1 cellular context compared by ENCODE assay signal in genomic region chr13:30307194-30307965, GRCh38.
TF ChIP-seq lines count a peak whose summit lies in the region.

Gene KATNAL1 (minus strand): TSS chr13:30307551. CDS start chr13:30283777, 23,774 bp downstream.

TF ChIP-seq in K562, 482 proteins besides CTCF, POLR2A, EP300 and RAD21 (continued from another document and continues in another):
- TF ChIP-seq, protein P1, sequence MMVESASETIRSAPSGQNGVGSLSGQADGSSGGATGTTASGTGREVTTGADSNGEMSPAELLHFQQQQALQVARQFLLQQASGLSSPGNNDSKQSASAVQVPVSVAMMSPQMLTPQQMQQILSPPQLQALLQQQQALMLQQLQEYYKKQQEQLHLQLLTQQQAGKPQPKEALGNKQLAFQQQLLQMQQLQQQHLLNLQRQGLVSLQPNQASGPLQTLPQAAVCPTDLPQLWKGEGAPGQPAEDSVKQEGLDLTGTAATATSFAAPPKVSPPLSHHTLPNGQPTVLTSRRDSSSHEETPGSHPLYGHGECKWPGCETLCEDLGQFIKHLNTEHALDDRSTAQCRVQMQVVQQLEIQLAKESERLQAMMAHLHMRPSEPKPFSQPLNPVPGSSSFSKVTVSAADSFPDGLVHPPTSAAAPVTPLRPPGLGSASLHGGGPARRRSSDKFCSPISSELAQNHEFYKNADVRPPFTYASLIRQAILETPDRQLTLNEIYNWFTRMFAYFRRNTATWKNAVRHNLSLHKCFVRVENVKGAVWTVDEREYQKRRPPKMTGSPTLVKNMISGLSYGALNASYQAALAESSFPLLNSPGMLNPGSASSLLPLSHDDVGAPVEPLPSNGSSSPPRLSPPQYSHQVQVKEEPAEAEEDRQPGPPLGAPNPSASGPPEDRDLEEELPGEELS (CRISPR knock-in tag; IDR thresholded peaks at IDR 0.05; ENCODE audit: borderline replicate concordance) = no peak
- TF ChIP-seq HEY1 (CRISPR knock-in tag; IDR thresholded peaks at IDR 0.05; ENCODE audit: borderline replicate concordance) (no peak), FUS (optimal IDR thresholded peaks at IDR 0.05; ENCODE audit: low read depth, low read length) (no peak), THRAP3 (IDR thresholded peaks at IDR 0.05; ENCODE audit: borderline replicate concordance) (no peak), ZBTB8A (IDR thresholded peaks at IDR 0.05; ENCODE audit: partially characterized antibody) (no peak), CEBPG (CRISPR knock-in tag; IDR thresholded peaks at IDR 0.05) (no peak), CEBPG (tag; conservative IDR thresholded peaks at IDR 0.05 in 1 of 2, IDR thresholded peaks at IDR 0.05 in 1 of 2) (no peak), ZNF699 (CRISPR knock-in tag; IDR thresholded peaks at IDR 0.05; ENCODE audit: insufficient replicate concordance) (no peak), ZNF764 (CRISPR knock-in tag; IDR thresholded peaks at IDR 0.05; ENCODE audit: low read depth) (no peak), MYNN (IDR thresholded peaks at IDR 0.05) (no peak), MYNN (CRISPR knock-in tag; IDR thresholded peaks at IDR 0.05) (no peak), ZNF263 (CRISPR knock-in tag; IDR thresholded peaks at IDR 0.05; ENCODE audit: borderline replicate concordance) (peak; percentile 7; the same call in 1 of the 2 replicates), PTBP1 (IDR thresholded peaks at IDR 0.05; ENCODE audit: low read depth, low read length) (no peak), GTF2E2 (tag; IDR thresholded peaks at IDR 0.05) (no peak), ZSCAN32 (CRISPR knock-in tag; IDR thresholded peaks at IDR 0.05) (no peak), NFXL1 (CRISPR knock-in tag; IDR thresholded peaks at IDR 0.05) (no peak), ZKSCAN8 (CRISPR knock-in tag; IDR thresholded peaks at IDR 0.05) (no peak), ZNF76 (CRISPR knock-in tag; IDR thresholded peaks at IDR 0.05; ENCODE audit: borderline replicate concordance) (no peak), ZNF583 (CRISPR knock-in tag; IDR thresholded peaks at IDR 0.05) (no peak), RB1 (IDR thresholded peaks at IDR 0.05; ENCODE audit: low read depth) (no peak), TRIM24 (IDR thresholded peaks at IDR 0.05) (no peak), HNRNPH1 (optimal IDR thresholded peaks at IDR 0.05; ENCODE audit: low read depth, low read length) (no peak), SUPT5H (IDR thresholded peaks at IDR 0.05) (peak; percentile 86), NCOA6 (IDR thresholded peaks at IDR 0.05) (no peak), U2AF1 (optimal IDR thresholded peaks at IDR 0.05; ENCODE audit: low read depth, low read length) (no peak), SAFB (IDR thresholded peaks at IDR 0.05; ENCODE audit: borderline replicate concordance, low read depth, low read length) (0 out of 2 replicates have a peak, but pooled peaks have one; percentile 42), POLR2G (IDR thresholded peaks at IDR 0.05; ENCODE audit: low read depth, low read length) (peak; percentile 88), NUFIP1 (IDR thresholded peaks at IDR 0.05; ENCODE audit: partially characterized antibody) (no peak), SP1 (CRISPR knock-in tag; IDR thresholded peaks at IDR 0.05) (no peak), ZNF124 (CRISPR knock-in tag; IDR thresholded peaks at IDR 0.05) (no peak), HMGN3 (IDR thresholded peaks at IDR 0.05; ENCODE audit: borderline replicate concordance, extremely low read depth, insufficient read length, low read depth, low read length) (peak; percentile 27), GTF2F1 (IDR thresholded peaks at IDR 0.05; ENCODE audit: low read depth, low read length) (no peak), HLTF (IDR thresholded peaks at IDR 0.05) (no peak; the same call in 1 of the 2 replicates), ARHGAP35 (IDR thresholded peaks at IDR 0.05; ENCODE audit: partially characterized antibody) (no peak), RBM39 (optimal IDR thresholded peaks at IDR 0.05; ENCODE audit: low read depth, low read length) (no peak), RBM17 (IDR thresholded peaks at IDR 0.05; ENCODE audit: borderline replicate concordance, low read depth, low read length) (no peak), HDAC8 (tag; IDR thresholded peaks at IDR 0.05) (no peak), POLR3G (IDR thresholded peaks at IDR 0.05; ENCODE audit: extremely low read depth, insufficient read length, insufficient replicate concordance) (no peak), KLF6 (CRISPR knock-in tag; IDR thresholded peaks at IDR 0.05; ENCODE audit: borderline replicate concordance) (no peak), RBM25 (IDR thresholded peaks at IDR 0.05; ENCODE audit: low read depth, low read length, severe bottlenecking) (no peak), ZEB2 (IDR thresholded peaks at IDR 0.05) (no peak), CBX2 (IDR thresholded peaks at IDR 0.05; ENCODE audit: insufficient read depth, low read length, poor library complexity, severe bottlenecking) (no peak), MXI1 (IDR thresholded peaks at IDR 0.05; ENCODE audit: low read depth, low read length) (peak; percentile 32; the same call in 1 of the 2 replicates), SOX6 (IDR thresholded peaks at IDR 0.05) (no peak), KDM1A (IDR thresholded peaks at IDR 0.05) (no peak), SREBF1 (IDR thresholded peaks at IDR 0.05; ENCODE audit: borderline replicate concordance, low read depth, low read length) (no peak), NBN (IDR thresholded peaks at IDR 0.05; ENCODE audit: low read depth) (no peak), SMAD1 (IDR thresholded peaks at IDR 0.05; ENCODE audit: low read depth, low read length, partially characterized antibody) (peak; percentile 50), NCOR1 (IDR thresholded peaks at IDR 0.05) (0 out of 2 replicates have a peak, but pooled peaks have one; percentile 3), ZNF780A (CRISPR knock-in tag; IDR thresholded peaks at IDR 0.05) (no peak), SMARCA5 (IDR thresholded peaks at IDR 0.05) (no peak), PRMT5 (CRISPR knock-in tag; IDR thresholded peaks at IDR 0.05) (no peak), TAF9B (IDR thresholded peaks at IDR 0.05; ENCODE audit: partially characterized antibody) (peak; percentile 10), ATF7 (IDR thresholded peaks at IDR 0.05) (peak; percentile 44; the same call in 1 of the 2 replicates), E4F1 (CRISPR knock-in tag; IDR thresholded peaks at IDR 0.05; ENCODE audit: borderline replicate concordance) (no peak), BRD4 (IDR thresholded peaks at IDR 0.05) (no peak; the same call in 1 of the 2 replicates), ESRRA (IDR thresholded peaks at IDR 0.05; ENCODE audit: borderline replicate concordance, low read depth) (no peak; the same call in 1 of the 2 replicates), PHF20 (IDR thresholded peaks at IDR 0.05; ENCODE audit: partially characterized antibody) (no peak), ZBED1 (IDR thresholded peaks at IDR 0.05) (no peak), RCOR1 (IDR thresholded peaks at IDR 0.05; ENCODE audit: borderline replicate concordance in 1 of 2, low read depth in 2 of 2, low read length in 2 of 2) (no peak), ZNF830 (CRISPR knock-in tag; IDR thresholded peaks at IDR 0.05) (no peak)
- TF ChIP-seq, protein P2, sequence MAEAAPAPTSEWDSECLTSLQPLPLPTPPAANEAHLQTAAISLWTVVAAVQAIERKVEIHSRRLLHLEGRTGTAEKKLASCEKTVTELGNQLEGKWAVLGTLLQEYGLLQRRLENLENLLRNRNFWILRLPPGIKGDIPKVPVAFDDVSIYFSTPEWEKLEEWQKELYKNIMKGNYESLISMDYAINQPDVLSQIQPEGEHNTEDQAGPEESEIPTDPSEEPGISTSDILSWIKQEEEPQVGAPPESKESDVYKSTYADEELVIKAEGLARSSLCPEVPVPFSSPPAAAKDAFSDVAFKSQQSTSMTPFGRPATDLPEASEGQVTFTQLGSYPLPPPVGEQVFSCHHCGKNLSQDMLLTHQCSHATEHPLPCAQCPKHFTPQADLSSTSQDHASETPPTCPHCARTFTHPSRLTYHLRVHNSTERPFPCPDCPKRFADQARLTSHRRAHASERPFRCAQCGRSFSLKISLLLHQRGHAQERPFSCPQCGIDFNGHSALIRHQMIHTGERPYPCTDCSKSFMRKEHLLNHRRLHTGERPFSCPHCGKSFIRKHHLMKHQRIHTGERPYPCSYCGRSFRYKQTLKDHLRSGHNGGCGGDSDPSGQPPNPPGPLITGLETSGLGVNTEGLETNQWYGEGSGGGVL (CRISPR knock-in tag; IDR thresholded peaks at IDR 0.05) = no peak
- TF ChIP-seq, protein P3, sequence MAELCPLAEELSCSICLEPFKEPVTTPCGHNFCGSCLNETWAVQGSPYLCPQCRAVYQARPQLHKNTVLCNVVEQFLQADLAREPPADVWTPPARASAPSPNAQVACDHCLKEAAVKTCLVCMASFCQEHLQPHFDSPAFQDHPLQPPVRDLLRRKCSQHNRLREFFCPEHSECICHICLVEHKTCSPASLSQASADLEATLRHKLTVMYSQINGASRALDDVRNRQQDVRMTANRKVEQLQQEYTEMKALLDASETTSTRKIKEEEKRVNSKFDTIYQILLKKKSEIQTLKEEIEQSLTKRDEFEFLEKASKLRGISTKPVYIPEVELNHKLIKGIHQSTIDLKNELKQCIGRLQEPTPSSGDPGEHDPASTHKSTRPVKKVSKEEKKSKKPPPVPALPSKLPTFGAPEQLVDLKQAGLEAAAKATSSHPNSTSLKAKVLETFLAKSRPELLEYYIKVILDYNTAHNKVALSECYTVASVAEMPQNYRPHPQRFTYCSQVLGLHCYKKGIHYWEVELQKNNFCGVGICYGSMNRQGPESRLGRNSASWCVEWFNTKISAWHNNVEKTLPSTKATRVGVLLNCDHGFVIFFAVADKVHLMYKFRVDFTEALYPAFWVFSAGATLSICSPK (IDR thresholded peaks at IDR 0.05; ENCODE audit: borderline replicate concordance) = no peak
- TF ChIP-seq, protein P4, sequence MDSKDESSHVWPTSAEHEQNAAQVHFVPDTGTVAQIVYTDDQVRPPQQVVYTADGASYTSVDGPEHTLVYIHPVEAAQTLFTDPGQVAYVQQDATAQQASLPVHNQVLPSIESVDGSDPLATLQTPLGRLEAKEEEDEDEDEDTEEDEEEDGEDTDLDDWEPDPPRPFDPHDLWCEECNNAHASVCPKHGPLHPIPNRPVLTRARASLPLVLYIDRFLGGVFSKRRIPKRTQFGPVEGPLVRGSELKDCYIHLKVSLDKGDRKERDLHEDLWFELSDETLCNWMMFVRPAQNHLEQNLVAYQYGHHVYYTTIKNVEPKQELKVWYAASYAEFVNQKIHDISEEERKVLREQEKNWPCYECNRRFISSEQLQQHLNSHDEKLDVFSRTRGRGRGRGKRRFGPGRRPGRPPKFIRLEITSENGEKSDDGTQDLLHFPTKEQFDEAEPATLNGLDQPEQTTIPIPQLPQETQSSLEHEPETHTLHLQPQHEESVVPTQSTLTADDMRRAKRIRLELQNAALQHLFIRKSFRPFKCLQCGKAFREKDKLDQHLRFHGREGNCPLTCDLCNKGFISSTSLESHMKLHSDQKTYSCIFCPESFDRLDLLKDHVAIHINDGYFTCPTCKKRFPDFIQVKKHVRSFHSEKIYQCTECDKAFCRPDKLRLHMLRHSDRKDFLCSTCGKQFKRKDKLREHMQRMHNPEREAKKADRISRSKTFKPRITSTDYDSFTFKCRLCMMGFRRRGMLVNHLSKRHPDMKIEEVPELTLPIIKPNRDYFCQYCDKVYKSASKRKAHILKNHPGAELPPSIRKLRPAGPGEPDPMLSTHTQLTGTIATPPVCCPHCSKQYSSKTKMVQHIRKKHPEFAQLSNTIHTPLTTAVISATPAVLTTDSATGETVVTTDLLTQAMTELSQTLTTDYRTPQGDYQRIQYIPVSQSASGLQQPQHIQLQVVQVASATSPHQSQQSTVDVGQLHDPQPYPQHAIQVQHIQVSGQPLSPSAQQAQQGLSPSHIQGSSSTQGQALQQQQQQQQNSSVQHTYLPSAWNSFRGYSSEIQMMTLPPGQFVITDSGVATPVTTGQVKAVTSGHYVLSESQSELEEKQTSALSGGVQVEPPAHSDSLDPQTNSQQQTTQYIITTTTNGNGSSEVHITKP (IDR thresholded peaks at IDR 0.05; ENCODE audit: partially characterized antibody) = peak; percentile 0
- TF ChIP-seq, protein P5, sequence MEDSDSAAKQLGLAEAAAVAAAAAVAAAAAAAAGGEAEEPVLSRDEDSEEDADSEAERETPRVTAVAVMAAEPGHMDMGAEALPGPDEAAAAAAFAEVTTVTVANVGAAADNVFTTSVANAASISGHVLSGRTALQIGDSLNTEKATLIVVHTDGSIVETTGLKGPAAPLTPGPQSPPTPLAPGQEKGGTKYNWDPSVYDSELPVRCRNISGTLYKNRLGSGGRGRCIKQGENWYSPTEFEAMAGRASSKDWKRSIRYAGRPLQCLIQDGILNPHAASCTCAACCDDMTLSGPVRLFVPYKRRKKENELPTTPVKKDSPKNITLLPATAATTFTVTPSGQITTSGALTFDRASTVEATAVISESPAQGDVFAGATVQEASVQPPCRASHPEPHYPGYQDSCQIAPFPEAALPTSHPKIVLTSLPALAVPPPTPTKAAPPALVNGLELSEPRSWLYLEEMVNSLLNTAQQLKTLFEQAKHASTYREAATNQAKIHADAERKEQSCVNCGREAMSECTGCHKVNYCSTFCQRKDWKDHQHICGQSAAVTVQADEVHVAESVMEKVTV (CRISPR knock-in tag; IDR thresholded peaks at IDR 0.05) = no peak
